Comparison of ENCODE assay signal across 9 cellular contexts in genomic region chr5:149240354-149240998, GRCh38. TPM values are rescaled to one million over a fixed set of nuclear protein-coding genes. Genes with fewer than 3 reads are reported as not detected.
DNase-seq lines count a peak whose midpoint lies in the region; ATAC-seq and TF ChIP-seq lines count a peak whose summit lies in the region.
"Had no signal": no experiment of that assay in that cellular context is flagged by ENCODE, and none has a peak within 500 bp of the region (broad histone marks: within the 10 kb centered on the region; RNA-seq: fewer than 3 reads in every experiment).

No MANE protein-coding gene starts in this region.

- intact Hi-C loops in gastrocnemius medialis (cut with DNase I; ENCODE audit: low total_unique reads), result no loop called here

- DNase-seq in GF-D8 (lab: John Stamatoyannopoulos, UW) (peak; percentile 67), RPMI8226 (peak; percentile 57), activated gamma-delta T cell treated with Interleukin-2 at 50 U/mL for 16 hours (peak; percentile 88), AG08396 (ENCODE audit: low spot score) (no peak), HK-2 (ENCODE audit: unreplicated experiment) (no peak), retina (no peak), gastrocnemius medialis (no peak)
- peak; percentile 43 to 58 for DNase-seq in stimulated activated CD4-positive, alpha-beta T cell treated with anti-CD3 and anti-CD28 coated beads, Interleukin-15, amount 100 ng/mL, for 1 hour (ENCODE audit: low read depth in 1 of 2, low spot score in 1 of 2)
- DNase-seq: posterior cingulate gyrus had no signal

- H3K36me3 ChIP-seq in gastrocnemius medialis, result peaks cover 0 to 90% of the 10 kb centered on the region in 2 donors

- no peaks in the 10 kb centered on the region for H3K27me3 ChIP-seq in gastrocnemius medialis

- no peak for TF ChIP-seq POLR2A in gastrocnemius medialis (IDR thresholded peaks at IDR 0.05)

- no peak for ATAC-seq in gastrocnemius medialis

- in situ Hi-C loops in gastrocnemius medialis (cut with MboI; ENCODE audit: low sequenced_read_pairs in 4 of 4), result loop anchor here (25.0 kb wide), 3 partner anchors 103 to 803 kb away; partner anchors contain the start of gene ABLIM3 (in 1 of the 4)

- TF ChIP-seq CTCF in gastrocnemius medialis (IDR thresholded peaks at IDR 0.05 in 4 of 5, conservative IDR thresholded peaks at IDR 0.05 in 1 of 5), result no peak

- no peaks in the 10 kb centered on the region for H3K4me1 ChIP-seq in gastrocnemius medialis

- H3K9me3 ChIP-seq in gastrocnemius medialis, result no peaks in the 10 kb centered on the region

- H3K4me3 ChIP-seq in gastrocnemius medialis, result no peak overlapping the region

- H3K27ac ChIP-seq in gastrocnemius medialis, result no peak overlapping the region

RNA-seq across cellular contexts. Expression of gene AFAP1L1, which starts 31.2 kb away (rescaled TPM):
- total RNA-seq in gastrocnemius medialis, result 10 to 100 TPM; 28.6 to 39.9 (median 32.9) TPM

Comparison
In these comparisons a context has a peak if more than half of its experiments do, and no peak if none do; other contexts are left out.
1. DNase-seq: peak in GF-D8 (single experiment), RPMI8226 (single experiment), activated gamma-delta T cell treated with Interleukin-2 at 50 U/mL for 16 hours (single experiment) and stimulated activated CD4-positive, alpha-beta T cell treated with anti-CD3 and anti-CD28 coated beads, Interleukin-15, amount 100 ng/mL, for 1 hour (2 of 2); none in AG08396 (single experiment), HK-2 (single experiment), retina (single experiment) and gastrocnemius medialis (0 of 2).